In genomic region chr7:127512587-127512986, GRCh38 we compare ENCODE assay signal across 27 cellular contexts.
"Had no signal": no experiment of that assay in that cellular context is flagged by ENCODE, and none has a peak within 500 bp of the region (broad histone marks: within the 10 kb centered on the region; RNA-seq: fewer than 3 reads in every experiment).

No MANE protein-coding gene starts in this region.

- H3K27me3 ChIP-seq: pancreas, testis, thyroid gland, upper lobe of left lung, vagina had no signal

- H3K4me3 ChIP-seq: left ventricle myocardium inferior, lung, pancreas, prostate gland, skin epidermis, stomach, testis, thyroid gland, transverse colon, upper lobe of left lung, vagina had no signal

- FAIRE-seq: pancreas had no signal

- H3K9me3 ChIP-seq: left ventricle myocardium inferior, pancreas, prostate gland, stomach, testis, thyroid gland, transverse colon, upper lobe of left lung, vagina had no signal

- H3K9me3 Mint-ChIP-seq: naive thymus-derived CD8-positive, alpha-beta T cell; nephron; neural crest cell; stimulated activated naive B cell treated with anti-CD40 and anti-IgM and Interleukin-4, amounts not matched to agents 10 μg/mL and 1 μg/mL and 100 μg/mL, for 72 hours had no signal

- H3K27ac ChIP-seq: left ventricle myocardium inferior, pancreas, prostate gland, skin epidermis, stomach, testis, thyroid gland, transverse colon, upper lobe of left lung, vagina had no signal

- H3K27ac Mint-ChIP-seq: nephron; stimulated activated naive B cell treated with anti-CD40 and anti-IgM and Interleukin-4, amounts not matched to agents 10 μg/mL and 1 μg/mL and 100 μg/mL, for 72 hours had no signal

- H3K4me1 ChIP-seq: left ventricle myocardium inferior, pancreas, prostate gland, stomach, testis, thyroid gland, transverse colon, upper lobe of left lung, vagina had no signal

- H3K36me3 Mint-ChIP-seq: naive thymus-derived CD8-positive, alpha-beta T cell; stimulated activated naive B cell treated with anti-CD40 and anti-IgM and Interleukin-4, amounts not matched to agents 10 μg/mL and 1 μg/mL and 100 μg/mL, for 72 hours had no signal

- H3K4me3 Mint-ChIP-seq: naive thymus-derived CD8-positive, alpha-beta T cell; nephron; neural crest cell; stimulated activated naive B cell treated with anti-CD40 and anti-IgM and Interleukin-4, amounts not matched to agents 10 μg/mL and 1 μg/mL and 100 μg/mL, for 72 hours had no signal

- H3K36me3 ChIP-seq: left ventricle myocardium inferior, pancreas, prostate gland, stomach, thyroid gland, transverse colon, upper lobe of left lung, vagina had no signal

- H3K4me1 Mint-ChIP-seq: naive thymus-derived CD8-positive, alpha-beta T cell; nephron; neural crest cell; stimulated activated naive B cell treated with anti-CD40 and anti-IgM and Interleukin-4, amounts not matched to agents 10 μg/mL and 1 μg/mL and 100 μg/mL, for 72 hours had no signal

- DNase-seq: hypothalamus; islet precursor cell; left ventricle myocardium inferior; naive thymus-derived CD8-positive, alpha-beta T cell; nucleus accumbens; pancreas; posterior cingulate gyrus; retina; right cardiac atrium; stimulated activated CD4-positive, alpha-beta T cell treated with anti-CD3 and anti-CD28 coated beads, Interleukin-12 subunit alpha, Interleukin-12 subunit beta, amount 100 ng/mL, for 4 hours; stimulated activated CD4-positive, alpha-beta T cell treated with anti-CD3 and anti-CD28 coated beads, Interleukin-15, amount 100 ng/mL, for 24 hours; stimulated activated CD4-positive, alpha-beta T cell treated with anti-CD3 and anti-CD28 coated beads, Interleukin-2, amount 100 ng/mL, for 24 hours; stimulated activated CD4-positive, alpha-beta T cell treated with anti-CD3 and anti-CD28 coated beads, Interleukin-4, amount 100 ng/mL, for 1 hour; stimulated activated naive B cell treated with anti-CD40 and anti-IgM and Interleukin-4, amounts not matched to agents 10 μg/mL and 1 μg/mL and 100 μg/mL, for 72 hours; stimulated activated naive CD8-positive, alpha-beta T cell treated with anti-CD3 and anti-CD28 coated beads, Interleukin-15, Interleukin-2, amounts not matched to agents 100 U/mL and 50 U/mL, for 24 hours; stomach; testis; thyroid gland; transverse colon had no signal

- ATAC-seq: naive thymus-derived CD8-positive, alpha-beta T cell; pancreas; right cardiac atrium; sciatic nerve; stimulated activated naive B cell treated with anti-CD40 and anti-IgM and Interleukin-4, amounts not matched to agents 10 μg/mL and 1 μg/mL and 100 μg/mL, for 72 hours; stimulated activated naive CD8-positive, alpha-beta T cell treated with anti-CD3 and anti-CD28 coated beads, Interleukin-15, Interleukin-2, amounts not matched to agents 100 U/mL and 50 U/mL, for 24 hours had no signal
